In genomic region chr6:3285049-3285639, GRCh38 we compare ENCODE assay signal across 21 cellular contexts. TPM values are rescaled to one million over a fixed set of nuclear protein-coding genes. Genes with fewer than 3 reads are reported as not detected.
DNase-seq lines count a peak whose midpoint lies in the region; ATAC-seq, FAIRE-seq and TF ChIP-seq lines count a peak whose summit lies in the region.
"Had no signal": no experiment of that assay in that cellular context is flagged by ENCODE, and none has a peak within 500 bp of the region (broad histone marks: within the 10 kb centered on the region; RNA-seq: fewer than 3 reads in every experiment).

No MANE protein-coding gene starts in this region.

- peaks cover 12% of the 10 kb centered on the region for H3K4me1 ChIP-seq in RWPE2 (ENCODE audit: insufficient read depth, poor library complexity, severe bottlenecking)
- peaks cover 0 to 57% (median 42%) of the 10 kb centered on the region in 4 donors for H3K4me1 ChIP-seq in sigmoid colon

- peak overlapping the region in 3 of 5 experiments; percentile 5 to 22 (median 14) for H3K4me3 Mint-ChIP-seq in brain
- H3K4me3 Mint-ChIP-seq: activated naive CD4-positive, alpha-beta T cell treated with anti-CD3 and anti-CD28 coated beads, Interleukin-2, amount 50 U/mL, for 24 hours; activated T-cell treated with anti-CD3 and anti-CD28 coated beads, Interleukin-2, amount 50 U/mL, for 72 hours; naive B cell; stimulated activated naive B cell treated with anti-CD40 and anti-IgM and Interleukin-4, amounts not matched to agents 10 μg/mL and 1 μg/mL and 100 μg/mL, for 72 hours; T-cell had no signal

- TF ChIP-seq CTCF in RWPE2 (IDR thresholded peaks at IDR 0.05; ENCODE audit: poor library complexity, severe bottlenecking) (no peak), brain (conservative IDR thresholded peaks at IDR 0.05) (no peak), sigmoid colon (IDR thresholded peaks at IDR 0.05) (no peak)

- peaks cover 72% of the 10 kb centered on the region for H3K4me1 Mint-ChIP-seq in brain
- H3K4me1 Mint-ChIP-seq: activated naive CD4-positive, alpha-beta T cell treated with anti-CD3 and anti-CD28 coated beads, Interleukin-2, amount 50 U/mL, for 24 hours; T-cell had no signal

- intact Hi-C loops in sigmoid colon (cut with DNase I) = no loop called here

- no peak for TF ChIP-seq EP300 in sigmoid colon (IDR thresholded peaks at IDR 0.05)

- DNase-seq in RWPE2 (ENCODE audit: low spot score) = peak; percentile 42
- DNase-seq in left kidney (ENCODE audit: low read depth, low spot score) = peak; percentile 27
- peak; percentile 55 for DNase-seq in sigmoid colon
- DNase-seq in AML-193 (lab: John Stamatoyannopoulos, UW) = no peak
- DNase-seq in stimulated activated CD4-positive, alpha-beta T cell treated with anti-CD3 and anti-CD28 coated beads, Interleukin-15, amount 100 ng/mL, for 24 hours = no peak
- no peak for DNase-seq in urothelium cell line (ENCODE audit: low spot score)
- DNase-seq: activated CD4-positive, alpha-beta T cell treated with anti-CD3 and anti-CD28 coated beads for 4 hours; activated T-cell treated with anti-CD3 and anti-CD28 coated beads, Interleukin-2, amount 50 U/mL, for 72 hours; DMS79; foreskin keratinocyte; mesendoderm; naive B cell; NCI-H2081 treated with DMSO at 0.1 percent for 48 hours; NCI-H446 treated with DMSO at 0.1 percent for 48 hours; SHP77 treated with DMSO at 0.1 percent for 48 hours; stimulated activated naive B cell treated with anti-CD40 and anti-IgM and Interleukin-4, amounts not matched to agents 10 μg/mL and 1 μg/mL and 100 μg/mL, for 72 hours; T-cell had no signal

- H3K4me3 ChIP-seq in RWPE2 (ENCODE audit: severe bottlenecking) = no peak overlapping the region
- H3K4me3 ChIP-seq in sigmoid colon = no peak overlapping the region
- H3K4me3 ChIP-seq: GM12878 had no signal

- no peak for ATAC-seq in RWPE2 (ENCODE audit: low read depth)
- ATAC-seq: activated T-cell treated with anti-CD3 and anti-CD28 coated beads, Interleukin-2, amount 50 U/mL, for 72 hours; foreskin keratinocyte; GM12878; stimulated activated naive B cell treated with anti-CD40 and anti-IgM and Interleukin-4, amounts not matched to agents 10 μg/mL and 1 μg/mL and 100 μg/mL, for 72 hours; T-cell had no signal

- H3K36me3 ChIP-seq in RWPE2 (ENCODE audit: low read depth) (no peaks in the 10 kb centered on the region), sigmoid colon (peaks cover 0 to 9% (median 0%) of the 10 kb centered on the region in 4 donors)

- peak overlapping the region; percentile 91 to 94 (median 91) for H3K27ac Mint-ChIP-seq in brain
- H3K27ac Mint-ChIP-seq: activated naive CD4-positive, alpha-beta T cell treated with anti-CD3 and anti-CD28 coated beads, Interleukin-2, amount 50 U/mL, for 24 hours; activated T-cell treated with anti-CD3 and anti-CD28 coated beads, Interleukin-2, amount 50 U/mL, for 72 hours; progenitor cell of endocrine pancreas; T-cell had no signal

- 91 to 95% methylated on average over 19 of the region's 19 CpGs for WGBS in sigmoid colon, 2 donors

- H3K27me3 ChIP-seq in RWPE2 (ENCODE audit: insufficient read depth, poor library complexity, severe bottlenecking) = no peaks in the 10 kb centered on the region
- H3K27me3 ChIP-seq in sigmoid colon = no peaks in the 10 kb centered on the region

- no peaks in the 10 kb centered on the region for H3K27me3 Mint-ChIP-seq in brain
- H3K27me3 Mint-ChIP-seq: activated naive CD4-positive, alpha-beta T cell treated with anti-CD3 and anti-CD28 coated beads, Interleukin-2, amount 50 U/mL, for 24 hours; naive B cell; progenitor cell of endocrine pancreas; stimulated activated naive B cell treated with anti-CD40 and anti-IgM and Interleukin-4, amounts not matched to agents 10 μg/mL and 1 μg/mL and 100 μg/mL, for 72 hours; T-cell had no signal

- H3K27ac ChIP-seq in RWPE2 (ENCODE audit: poor library complexity, severe bottlenecking) (no peak overlapping the region), sigmoid colon (peak overlapping the region in 2 of 4 donors; percentile 1 to 38)
- H3K27ac ChIP-seq: foreskin keratinocyte had no signal

- no peaks in the 10 kb centered on the region for H3K9me3 Mint-ChIP-seq in brain
- H3K9me3 Mint-ChIP-seq: activated naive CD4-positive, alpha-beta T cell treated with anti-CD3 and anti-CD28 coated beads, Interleukin-2, amount 50 U/mL, for 24 hours; activated T-cell treated with anti-CD3 and anti-CD28 coated beads, Interleukin-2, amount 50 U/mL, for 72 hours; naive B cell; stimulated activated naive B cell treated with anti-CD40 and anti-IgM and Interleukin-4, amounts not matched to agents 10 μg/mL and 1 μg/mL and 100 μg/mL, for 72 hours; T-cell had no signal

- no peak for TF ChIP-seq POLR2A in sigmoid colon (IDR thresholded peaks at IDR 0.05)

- H3K9me3 ChIP-seq in RWPE2 (ENCODE audit: severe bottlenecking) (no peaks in the 10 kb centered on the region), sigmoid colon (no peaks in the 10 kb centered on the region)

- no peak for FAIRE-seq in urothelium cell line (lab: Jason Lieb, UNC)
- FAIRE-seq: GM12878 had no signal

- H3K36me3 Mint-ChIP-seq in brain = peaks cover 54% of the 10 kb centered on the region
- H3K36me3 Mint-ChIP-seq: naive B cell had no signal

RNA-seq across cellular contexts. Expression of gene PSMG4, which starts 26.4 kb away (rescaled TPM):
- 20.5 TPM for polyA plus RNA-seq in brain (ENCODE audit: insufficient read depth, low read depth, low replicate concordance)
- total RNA-seq in sigmoid colon = 10 to 100 TPM; 26.4 to 39.0 (median 30.6) TPM
- polyA plus RNA-seq in sigmoid colon = 10 to 100 TPM; 14.6 to 30.1 (median 30.0) TPM

RNA-seq across cellular contexts. Expression of gene TUBB2B, which starts 57.7 kb away (rescaled TPM):
- polyA plus RNA-seq in brain (ENCODE audit: insufficient read depth, low read depth, low replicate concordance) (1,989 TPM), sigmoid colon (10 to 100 TPM in 1 of 3 donors, 1 to 10 TPM in 2; 2.3 to 11.2 (median 2.4) TPM)
- 10 to 100 TPM; 12.7 to 24.9 (median 23.0) TPM for total RNA-seq in sigmoid colon

Comparison
In these comparisons a context has a peak if more than half of its experiments do, and no peak if none do; other contexts are left out.
1. DNase-seq: peak in RWPE2 (single experiment), left kidney (single experiment) and sigmoid colon (single experiment); none in AML-193 (0 of 2), stimulated activated CD4-positive, alpha-beta T cell treated with anti-CD3 and anti-CD28 coated beads, Interleukin-15, amount 100 ng/mL, for 24 hours (single experiment) and urothelium cell line (single experiment).
2. RNA of gene TUBB2B, which starts 57.7 kb away (polyA plus RNA-seq): 1,989 TPM in brain (single experiment); 2.3 to 11.2 TPM in sigmoid colon; every median in the first group is over 100 times any median in the second.